Comparison of ENCODE assay signal across 8 cellular contexts in the genomic region with DNA sequence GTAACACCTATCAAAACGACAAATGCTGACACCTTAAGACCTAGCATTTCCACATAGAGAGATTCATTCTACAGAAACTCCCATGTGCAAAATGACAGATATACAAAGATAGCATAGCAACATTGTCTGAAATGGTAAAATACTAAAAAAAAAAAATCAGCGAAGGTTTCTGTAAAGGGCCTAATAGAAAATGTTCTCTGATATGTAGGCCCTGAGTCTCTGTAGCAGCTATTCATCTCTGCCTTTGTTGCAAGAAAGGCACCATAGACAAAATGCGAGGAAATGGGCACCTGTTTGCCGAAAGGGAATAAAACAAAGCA. TPM values are rescaled to one million over a fixed set of nuclear protein-coding genes. Genes with fewer than 3 reads are reported as not detected.
DNase-seq lines count a peak whose midpoint lies in the region; ATAC-seq, FAIRE-seq and TF ChIP-seq lines count a peak whose summit lies in the region.

No MANE protein-coding gene starts in this region.

- no peaks in the 10 kb centered on the region for H3K27me3 ChIP-seq in BE2C
- no peaks in the 10 kb centered on the region for H3K27me3 ChIP-seq in naive thymus-derived CD4-positive, alpha-beta T cell (ENCODE audit: control insufficient read depth in 2 of 2, insufficient read depth in 2 of 2, low read length in 2 of 2)

- DNase-seq in BE2C (no peak), MCF 10A (ENCODE audit: unreplicated experiment) (no peak), iPS-NIHi7 (ENCODE audit: extremely low spot score) (no peak), NCI-H1694 treated with DMSO at 0.1 percent for 48 hours (lab: John Stamatoyannopoulos, UW) (no peak), kidney (no peak)
- DNase-seq in naive thymus-derived CD4-positive, alpha-beta T cell = no peak
- DNase-seq in activated effector memory CD4-positive, alpha-beta T cell treated with Interleukin-2 at 50 U/mL for 16 hours = no peak

- FAIRE-seq in kidney (lab: Jason Lieb, UNC) = no peak

- intact Hi-C loops in MCF 10A (cut with micrococcal nuclease) (loop anchor here (2.0 kb wide), 1 partner anchor 103 kb away; no protein-coding TSS in a partner anchor), kidney (cut with DNase I) (no loop called here)
- intact Hi-C loops in naive thymus-derived CD4-positive, alpha-beta T cell (cut with micrococcal nuclease) = loop anchor here (1.0 to 2.0 kb wide), 3 partner anchors 10 to 103 kb away; no protein-coding TSS in a partner anchor

- peak overlapping the region; percentile 72 to 87 (median 85) for H3K27ac Mint-ChIP-seq in IgD-negative memory B cell
- H3K27ac Mint-ChIP-seq in MCF 10A (ENCODE audit: low read depth, unreplicated experiment) = peak overlapping the region; percentile 89
- peak overlapping the region in 8 of 9 donors; percentile 83 to 96 (median 92) for H3K27ac Mint-ChIP-seq in naive thymus-derived CD4-positive, alpha-beta T cell

- TF ChIP-seq CTCF in BE2C (IDR thresholded peaks at IDR 0.05; ENCODE audit: low read depth, low read length) = no peak
- TF ChIP-seq CTCF in MCF 10A (IDR thresholded peaks at IDR 0.05; ENCODE audit: unreplicated experiment) = no peak
- TF ChIP-seq CTCF in kidney (IDR thresholded peaks at IDR 0.05; ENCODE audit: borderline replicate concordance, extremely low read depth, insufficient read depth) = no peak

- no peaks in the 10 kb centered on the region for H3K36me3 ChIP-seq in BE2C
- H3K36me3 ChIP-seq in naive thymus-derived CD4-positive, alpha-beta T cell (ENCODE audit: control insufficient read depth in 2 of 3, insufficient read depth in 3 of 3, low read length in 3 of 3) = no peaks in the 10 kb centered on the region
- no peaks in the 10 kb centered on the region for H3K36me3 ChIP-seq in kidney (ENCODE audit: control insufficient read depth in 1 of 2, insufficient read depth in 2 of 2, low read length in 2 of 2)

- peaks cover 9 to 20% (median 19%) of the 10 kb centered on the region in 3 donors for H3K4me1 Mint-ChIP-seq in IgD-negative memory B cell
- peaks cover 34% of the 10 kb centered on the region for H3K4me1 Mint-ChIP-seq in MCF 10A (ENCODE audit: insufficient read depth, unreplicated experiment)
- peaks cover 7 to 38% (median 30%) of the 10 kb centered on the region in 7 donors for H3K4me1 Mint-ChIP-seq in naive thymus-derived CD4-positive, alpha-beta T cell

- H3K4me3 Mint-ChIP-seq in IgD-negative memory B cell (peak overlapping the region; percentile 84 to 97 (median 96)), MCF 10A (ENCODE audit: unreplicated experiment) (peak overlapping the region; percentile 95)
- peak overlapping the region; percentile 87 to 99 (median 96) for H3K4me3 Mint-ChIP-seq in naive thymus-derived CD4-positive, alpha-beta T cell

- H3K4me1 ChIP-seq in BE2C (no peaks in the 10 kb centered on the region), kidney (ENCODE audit: control insufficient read depth in 1 of 2, insufficient read depth in 1 of 2, low read depth in 1 of 2, low read length in 2 of 2) (no peaks in the 10 kb centered on the region)
- peaks cover 0 to 15% of the 10 kb centered on the region in 2 donors for H3K4me1 ChIP-seq in naive thymus-derived CD4-positive, alpha-beta T cell (ENCODE audit: control insufficient read depth in 2 of 2, insufficient read depth in 2 of 2, low read length in 2 of 2)

- CTCF ChIA-PET in MCF 10A (lab: Yijun Ruan, JAX) = interaction anchor here (0.7 to 7.7 kb wide), 3 partner anchors 10 to 76 kb away, joined by 3 to 64 read pairs (median 3); no protein-coding TSS in a partner anchor
- CTCF ChIA-PET in naive thymus-derived CD4-positive, alpha-beta T cell (lab: Charles Lee) = interaction anchor here (2.1 kb wide), 1 partner anchor 9 kb away, joined by 6 read pairs; no protein-coding TSS in a partner anchor

- peak overlapping the region in 1 of 2 donors; percentile 34 for H3K9ac ChIP-seq in kidney (ENCODE audit: low read length in 2 of 2)

- H3K27me3 Mint-ChIP-seq in IgD-negative memory B cell (peaks cover 22% of the 10 kb centered on the region), MCF 10A (ENCODE audit: insufficient read depth, unreplicated experiment) (no peaks in the 10 kb centered on the region)
- H3K27me3 Mint-ChIP-seq in naive thymus-derived CD4-positive, alpha-beta T cell = peaks cover 0 to 8% (median 1%) of the 10 kb centered on the region in 5 donors

- peaks cover 0 to 2% (median 0%) of the 10 kb centered on the region in 3 donors for H3K9me3 Mint-ChIP-seq in IgD-negative memory B cell
- H3K9me3 Mint-ChIP-seq in MCF 10A (ENCODE audit: unreplicated experiment) = no peaks in the 10 kb centered on the region
- H3K9me3 Mint-ChIP-seq in naive thymus-derived CD4-positive, alpha-beta T cell = no peaks in the 10 kb centered on the region

- POLR2A ChIA-PET in MCF 10A (lab: Yijun Ruan, JAX) = interaction anchor here (0.6 to 2.1 kb wide), 9 partner anchors 9 to 275 kb away, joined by 3 to 7 read pairs (median 5); a partner anchor contains a TSS
- POLR2A ChIA-PET in naive thymus-derived CD4-positive, alpha-beta T cell (lab: Charles Lee) = interaction anchor here (0.6 to 1.3 kb wide), 2 partner anchors 9 to 80 kb away, joined by 4 read pairs; no protein-coding TSS in a partner anchor

- H3K27ac ChIP-seq in naive thymus-derived CD4-positive, alpha-beta T cell (ENCODE audit: low read depth, low read length) = peak overlapping the region; percentile 73
- no peak overlapping the region for H3K27ac ChIP-seq in kidney (ENCODE audit: low read depth in 2 of 2, low read length in 2 of 2)

- H3K36me3 Mint-ChIP-seq in IgD-negative memory B cell (no peaks in the 10 kb centered on the region), MCF 10A (ENCODE audit: insufficient read depth, unreplicated experiment) (peaks cover 35% of the 10 kb centered on the region)
- peaks cover 0 to 3% (median 0%) of the 10 kb centered on the region in 5 donors for H3K36me3 Mint-ChIP-seq in naive thymus-derived CD4-positive, alpha-beta T cell

- ATAC-seq in naive thymus-derived CD4-positive, alpha-beta T cell = no peak

- no peaks in the 10 kb centered on the region for H3K9me3 ChIP-seq in BE2C
- H3K9me3 ChIP-seq in naive thymus-derived CD4-positive, alpha-beta T cell (ENCODE audit: control insufficient read depth in 2 of 3, low read length in 3 of 3) = no peaks in the 10 kb centered on the region
- H3K9me3 ChIP-seq in kidney (ENCODE audit: control insufficient read depth in 1 of 2, low read length in 2 of 2) = no peaks in the 10 kb centered on the region

- peak overlapping the region; percentile 68 for H3K4me3 ChIP-seq in BE2C (ENCODE audit: low read depth, low read length)
- peak overlapping the region; percentile 82 for H3K4me3 ChIP-seq in naive thymus-derived CD4-positive, alpha-beta T cell (ENCODE audit: low read length)
- H3K4me3 ChIP-seq in kidney (ENCODE audit: low read length in 2 of 2) = peak overlapping the region in 1 of 2 donors; percentile 68

- BruUV-seq in MCF 10A (replicated peaks; lab: Mats Ljungman, UMichigan) = TSS peak; percentile 95

RNA-seq across cellular contexts. Expression of a gene that starts 0.6 kb away (rescaled TPM):
- 14.2 TPM for polyA plus RNA-seq in BE2C (2012; ENCODE audit: insufficient read depth, insufficient read length, low read depth)
- polyA plus RNA-seq in IgD-negative memory B cell (4.8 TPM), kidney (ENCODE audit: insufficient read depth, low read depth, low replicate concordance) (88.0 TPM)
- total RNA-seq in MCF 10A (2022) (207 and 254 TPM in 2 replicates), kidney (184 TPM)
- total RNA-seq in naive thymus-derived CD4-positive, alpha-beta T cell = 100 to 1,000 TPM in 2 of 5 experiments, 10 to 100 TPM in 3; 26.3 to 106 (median 90.3) TPM
- polyA plus RNA-seq in naive thymus-derived CD4-positive, alpha-beta T cell = 10 to 100 TPM in 1 of 2 donors, 1 to 10 TPM in 1; 6.3 to 12.4 TPM

RNA-seq across cellular contexts. Expression of a gene that starts 18.5 kb away (rescaled TPM):
- 0.51 TPM for polyA plus RNA-seq in BE2C (2012; ENCODE audit: insufficient read depth, insufficient read length, low read depth)
- 1.2 TPM for polyA plus RNA-seq in IgD-negative memory B cell
- total RNA-seq in MCF 10A (2022) = 4.1 and 5.0 TPM in 2 replicates
- total RNA-seq in naive thymus-derived CD4-positive, alpha-beta T cell = 100 to 1,000 TPM in 3 of 5 experiments, 10 to 100 TPM in 2; 64.0 to 158 (median 144) TPM
- 10 to 100 TPM; 37.1 to 44.4 TPM for polyA plus RNA-seq in naive thymus-derived CD4-positive, alpha-beta T cell
- total RNA-seq in kidney = 11.2 TPM
- 2.2 TPM for polyA plus RNA-seq in kidney (ENCODE audit: insufficient read depth, low read depth, low replicate concordance)
